ENCODE assay signal across 9 cellular contexts in the genomic region with DNA sequence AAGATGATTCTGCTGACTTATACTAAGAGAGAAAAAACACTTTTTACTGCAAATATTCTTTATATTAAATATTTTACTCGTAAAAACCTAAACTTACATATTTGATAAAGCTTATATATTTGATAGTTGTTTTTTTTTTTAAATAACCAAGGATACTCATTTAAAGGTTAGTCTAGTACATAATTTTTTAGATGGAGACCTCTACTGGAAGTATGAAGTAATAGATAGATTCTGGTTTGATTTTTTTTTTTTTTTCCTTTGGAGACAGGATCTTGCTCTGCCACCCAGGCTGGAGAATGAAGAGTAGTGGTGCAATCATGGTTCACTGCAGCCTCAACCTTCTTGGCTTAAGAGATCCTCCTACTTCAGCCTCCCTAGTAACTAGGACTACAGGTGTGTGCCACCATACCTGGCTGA. TPM values are rescaled to one million over a fixed set of nuclear protein-coding genes. Genes with fewer than 3 reads are reported as not detected.
DNase-seq lines count a peak whose midpoint lies in the region; TF ChIP-seq lines count a peak whose summit lies in the region.
"Had no signal": no experiment of that assay in that cellular context is flagged by ENCODE, and none has a peak within 500 bp of the region (broad histone marks: within the 10 kb centered on the region; RNA-seq: fewer than 3 reads in every experiment).

No MANE protein-coding gene starts in this region.

- peaks cover 77% of the 10 kb centered on the region for H3K4me1 Mint-ChIP-seq in activated naive CD4-positive, alpha-beta T cell treated with anti-CD3 and anti-CD28 coated beads, Interleukin-2, amount 50 U/mL, for 24 hours
- no peaks in the 10 kb centered on the region for H3K4me1 Mint-ChIP-seq in type B pancreatic cell (ENCODE audit: unreplicated experiment)

- no peak overlapping the region for H3K4me3 ChIP-seq in fibroblast of pulmonary artery (replicated peaks; ENCODE audit: low read depth, low read length)

- no peak for DNase-seq in activated naive CD4-positive, alpha-beta T cell (lab: John Stamatoyannopoulos, UW)
- DNase-seq in RPMI7951 (ENCODE audit: low read depth) (peak; percentile 24), fibroblast of pulmonary artery (ENCODE audit: low read depth) (peak; percentile 61), type B pancreatic cell (ENCODE audit: extremely low spot score, unreplicated experiment) (no peak), GM19240 (ENCODE audit: insufficient read length, low spot score) (no peak)
- DNase-seq in stimulated activated CD4-positive, alpha-beta T cell treated with anti-CD3 and anti-CD28 coated beads, Interleukin-1b, Interleukin-23, amount 100 ng/mL, for 48 hours = no peak
- DNase-seq in activated CD4-positive, CD25-positive, alpha-beta regulatory T cell (lab: John Stamatoyannopoulos, UW) = no peak
- DNase-seq: GDM1 had no signal

- H3K36me3 Mint-ChIP-seq in activated naive CD4-positive, alpha-beta T cell treated with anti-CD3 and anti-CD28 coated beads, Interleukin-2, amount 50 U/mL, for 24 hours = peaks cover 5% of the 10 kb centered on the region
- peaks cover 45% of the 10 kb centered on the region for H3K36me3 Mint-ChIP-seq in type B pancreatic cell

- H3K9me3 Mint-ChIP-seq in activated naive CD4-positive, alpha-beta T cell treated with anti-CD3 and anti-CD28 coated beads, Interleukin-2, amount 50 U/mL, for 24 hours = no peaks in the 10 kb centered on the region
- H3K9me3 Mint-ChIP-seq in type B pancreatic cell = peaks cover 6% of the 10 kb centered on the region

- no peaks in the 10 kb centered on the region for H3K27me3 Mint-ChIP-seq in activated naive CD4-positive, alpha-beta T cell treated with anti-CD3 and anti-CD28 coated beads, Interleukin-2, amount 50 U/mL, for 24 hours
- H3K27me3 Mint-ChIP-seq in type B pancreatic cell = no peaks in the 10 kb centered on the region

- TF ChIP-seq CTCF in fibroblast of pulmonary artery (IDR thresholded peaks at IDR 0.05; ENCODE audit: low read length, missing control alignments) (peak; percentile 26), type B pancreatic cell (conservative IDR thresholded peaks at IDR 0.05) (peak; percentile 51)

- H3K27ac Mint-ChIP-seq in activated naive CD4-positive, alpha-beta T cell treated with anti-CD3 and anti-CD28 coated beads, Interleukin-2, amount 50 U/mL, for 24 hours = no peak overlapping the region
- H3K27ac Mint-ChIP-seq in type B pancreatic cell = no peak overlapping the region

- H3K4me3 Mint-ChIP-seq in activated naive CD4-positive, alpha-beta T cell treated with anti-CD3 and anti-CD28 coated beads, Interleukin-2, amount 50 U/mL, for 24 hours = peak overlapping the region; percentile 19
- no peak overlapping the region for H3K4me3 Mint-ChIP-seq in type B pancreatic cell

RNA-seq across cellular contexts. Expression of gene ARID2, which starts 16.4 kb away (rescaled TPM):
- 11.7 and 16.7 TPM in 2 replicates for total RNA-seq in RPMI7951 (2014; rRNA removed; shearing (Covaris generic))
- total RNA-seq in type B pancreatic cell (ENCODE audit: low replicate concordance) = 35.9 and 49.7 TPM in 2 replicates

Comparison
In these comparisons a context has a peak if more than half of its experiments do, and no peak if none do; other contexts are left out.
1. DNase-seq: peak in RPMI7951 (single experiment) and fibroblast of pulmonary artery (single experiment); none in activated naive CD4-positive, alpha-beta T cell (0 of 4), type B pancreatic cell (single experiment), stimulated activated CD4-positive, alpha-beta T cell treated with anti-CD3 and anti-CD28 coated beads, Interleukin-1b, Interleukin-23, amount 100 ng/mL, for 48 hours (single experiment), GM19240 (single experiment) and activated CD4-positive, CD25-positive, alpha-beta regulatory T cell (0 of 4).